In genomic region chr16:4505356-4506153, GRCh38 we compare ENCODE assay signal across 9 cellular contexts. TPM values are rescaled to one million over a fixed set of nuclear protein-coding genes. Genes with fewer than 3 reads are reported as not detected.
A peak's percentile ranks its signal among the peaks of the same experiment; 100 is the strongest.
DNase-seq lines count a peak whose midpoint lies in the region; ATAC-seq and TF ChIP-seq lines count a peak whose summit lies in the region.
"Had no signal": no experiment of that assay in that cellular context is flagged by ENCODE, and none has a peak within 500 bp of the region (broad histone marks: within the 10 kb centered on the region; RNA-seq: fewer than 3 reads in every experiment).

No MANE protein-coding gene starts in this region.

- intact Hi-C loops in cardiac septum (cut with DNase I) = loop anchor here (2.0 to 5.0 kb wide), 2 partner anchors 43 to 82 kb away; no protein-coding TSS in a partner anchor

- TF ChIP-seq POLR2A in GM19193 (IDR thresholded peaks at IDR 0.05; ENCODE audit: extremely low read depth, insufficient read depth, insufficient read length) = peak; percentile 20

- peak; percentile 78 for ATAC-seq in HG03460 (IDR thresholded peaks at IDR 0.05; ENCODE audit: unreplicated experiment)

- DNase-seq in activated CD4-positive, alpha-beta T cell treated with anti-CD3 and anti-CD28 coated beads, Interleukin-2, amount 50 U/mL, for 48 hours = peak; percentile 60 to 73
- DNase-seq in cardiac septum (ENCODE audit: low spot score) (peak; percentile 91), COLO668 (lab: John Stamatoyannopoulos, UW; ENCODE audit: unreplicated experiment) (no peak), DMS 273 treated with DMSO at 0.1 percent for 48 hours (lab: John Stamatoyannopoulos, UW) (no peak), NCI-H510A (lab: John Stamatoyannopoulos, UW) (no peak)
- DNase-seq in stimulated activated CD8-positive, alpha-beta memory T cell treated with anti-CD3 and anti-CD28 coated beads, Interleukin-7, amount 100 ng/mL, for 4 hours (ENCODE audit: low read depth in 2 of 2) = peak; percentile 65 to 66

RNA-seq across cellular contexts. Expression of gene HMOX2, which starts 29.4 kb away (rescaled TPM):
- total RNA-seq in cardiac septum = 69.1 TPM

RNA-seq across cellular contexts. Expression of gene NMRAL1, which starts 31.1 kb away (rescaled TPM):
- 7.3 TPM for total RNA-seq in cardiac septum

RNA-seq across cellular contexts. Expression of gene CDIP1, which starts 33.0 kb away (rescaled TPM):
- total RNA-seq in cardiac septum = 42.1 TPM

RNA-seq across cellular contexts. Expression of gene C16orf96, which starts 50.6 kb away (rescaled TPM):
- 0.11 TPM for total RNA-seq in cardiac septum
- total RNA-seq: HT1080 had no signal

Comparison
In these comparisons a context has a peak if more than half of its experiments do, and no peak if none do; other contexts are left out.
1. DNase-seq: peak in activated CD4-positive, alpha-beta T cell treated with anti-CD3 and anti-CD28 coated beads, Interleukin-2, amount 50 U/mL, for 48 hours (2 of 2), cardiac septum (single experiment) and stimulated activated CD8-positive, alpha-beta memory T cell treated with anti-CD3 and anti-CD28 coated beads, Interleukin-7, amount 100 ng/mL, for 4 hours (2 of 2); none in COLO668 (single experiment), DMS 273 treated with DMSO at 0.1 percent for 48 hours (single experiment) and NCI-H510A (single experiment).